14 cellular contexts compared by ENCODE assay signal in genomic region chr6:21928715-21929298, GRCh38.
"Had no signal": no experiment of that assay in that cellular context is flagged by ENCODE, and none has a peak within 500 bp of the region (broad histone marks: within the 10 kb centered on the region; RNA-seq: fewer than 3 reads in every experiment).

No MANE protein-coding gene starts in this region.

- H3K27ac ChIP-seq: cardiac muscle cell, gastrocnemius medialis, neutrophil, tibial artery, VCaP had no signal

- H3K4me3 ChIP-seq: cardiac muscle cell, gastrocnemius medialis, skin epidermis, tibial artery had no signal

- H3K4me1 ChIP-seq: gastrocnemius medialis, tibial artery had no signal

- FAIRE-seq: astrocyte, keratinocyte had no signal

- H3K36me3 ChIP-seq: cardiac muscle cell, gastrocnemius medialis, neutrophil, tibial artery had no signal

- H3K27ac Mint-ChIP-seq: activated CD8-positive, alpha-beta T cell treated with anti-CD3 and anti-CD28 coated beads, Interleukin-2, amount 10 ng/mL, durations not matched to agents 7 days and 5 days; activated T-helper 1 cell treated with anti-CD3 and anti-CD28 coated beads, Interleukin-12 subunit alpha, Interleukin-12 subunit beta, Interleukin-2, Interleukin-4 antibody, amounts not matched to agents 30 ng/mL and 10 ng/mL and 1 ng/mL, durations not matched to agents 14 hours and 24 hours and 36 hours had no signal

- H3K9me3 ChIP-seq: gastrocnemius medialis, neutrophil, tibial artery had no signal

- H3K4me3 Mint-ChIP-seq: activated CD8-positive, alpha-beta T cell treated with anti-CD3 and anti-CD28 coated beads, Interleukin-2, amount 10 ng/mL, durations not matched to agents 7 days and 5 days; activated T-helper 1 cell treated with anti-CD3 and anti-CD28 coated beads, Interleukin-12 subunit alpha, Interleukin-12 subunit beta, Interleukin-2, Interleukin-4 antibody, amounts not matched to agents 30 ng/mL and 10 ng/mL and 1 ng/mL, durations not matched to agents 14 hours and 24 hours and 36 hours had no signal

- DNase-seq: activated CD4-positive, alpha-beta T cell treated with anti-CD3 and anti-CD28 coated beads for 4 hours; activated CD8-positive, alpha-beta memory T cell treated with anti-CD3 and anti-CD28 coated beads, Interleukin-2, amount 50 U/mL, for 48 hours; activated CD8-positive, alpha-beta T cell treated with anti-CD3 and anti-CD28 coated beads, Interleukin-2, amount 10 ng/mL, durations not matched to agents 7 days and 5 days; activated naive CD4-positive, alpha-beta T cell treated with Interleukin-2 at 50 U/mL for 16 hours; gastrocnemius medialis; T1000; tibial artery had no signal

- H3K27me3 ChIP-seq: cardiac muscle cell, gastrocnemius medialis, neutrophil, tibial artery had no signal
